In the genomic region with DNA sequence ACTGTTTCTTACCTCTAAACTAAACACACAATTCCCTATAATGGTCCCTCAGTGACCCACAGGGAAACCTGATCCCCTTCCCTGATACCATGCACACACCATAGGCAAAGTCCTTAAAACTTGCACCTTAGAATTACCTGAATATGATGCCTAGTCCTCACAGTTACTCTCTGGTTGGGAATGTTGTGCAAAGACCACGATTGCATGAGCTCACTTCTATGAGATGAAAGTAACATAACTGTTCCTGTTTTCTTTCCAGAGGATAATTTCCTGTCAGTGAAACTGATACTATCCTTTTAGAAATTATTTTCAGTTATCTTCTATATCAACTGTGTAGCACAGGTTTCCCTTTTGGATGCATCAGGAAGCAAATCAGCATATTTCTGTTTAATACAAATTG, we compare ENCODE assay signal across 12 cellular contexts. TPM values are rescaled to one million over a fixed set of nuclear protein-coding genes. Genes with fewer than 3 reads are reported as not detected.
A peak's percentile ranks its signal among the peaks of the same experiment; 100 is the strongest.
DNase-seq lines count a peak whose midpoint lies in the region; ATAC-seq and TF ChIP-seq lines count a peak whose summit lies in the region.
"Had no signal": no experiment of that assay in that cellular context is flagged by ENCODE, and none has a peak within 500 bp of the region (broad histone marks: within the 10 kb centered on the region; RNA-seq: fewer than 3 reads in every experiment).

No MANE protein-coding gene starts in this region.

- no peak overlapping the region for H3K4me3 Mint-ChIP-seq in CD14-positive monocyte

- H3K27ac ChIP-seq in HL-60 (replicated peaks) (peak overlapping the region; percentile 55), ascending aorta (peak overlapping the region; percentile 44 to 78), mesenchymal stem cell (ENCODE audit: low read length, poor library complexity, severe bottlenecking) (peak overlapping the region; percentile 98), esophagus squamous epithelium (no peak overlapping the region)

- H3K4me1 Mint-ChIP-seq in CD14-positive monocyte = peaks cover 88% of the 10 kb centered on the region

- ATAC-seq in HG02678 (IDR thresholded peaks at IDR 0.05; ENCODE audit: unreplicated experiment) = no peak
- ATAC-seq: heart right ventricle had no signal

- TF ChIP-seq CTCF in CD14-positive monocyte (IDR thresholded peaks at IDR 0.05) (no peak), HL-60 (IDR thresholded peaks at IDR 0.05; ENCODE audit: insufficient read depth, low read length) (no peak), ascending aorta (IDR thresholded peaks at IDR 0.05) (no peak), esophagus squamous epithelium (IDR thresholded peaks at IDR 0.05) (no peak)

- no peak for TF ChIP-seq POLR2A in esophagus squamous epithelium (IDR thresholded peaks at IDR 0.05)

- peak overlapping the region in 6 of 7 donors; percentile 74 to 91 (median 83) for H3K27ac Mint-ChIP-seq in CD14-positive monocyte

- intact Hi-C loops in CD14-positive monocyte (cut with micrococcal nuclease) (no loop called here), ascending aorta (cut with DNase I) (no loop called here), esophagus squamous epithelium (cut with DNase I) (no loop called here)

- H2AFZ ChIP-seq in mesenchymal stem cell (ENCODE audit: low read depth, low read length) = no peak overlapping the region

- no peaks in the 10 kb centered on the region for H3K9me3 Mint-ChIP-seq in CD14-positive monocyte

- H3K9me3 ChIP-seq in ascending aorta (no peaks in the 10 kb centered on the region), mesenchymal stem cell (ENCODE audit: control insufficient read depth, low read length) (no peaks in the 10 kb centered on the region), esophagus squamous epithelium (no peaks in the 10 kb centered on the region)
- H3K9me3 ChIP-seq: heart right ventricle had no signal

- no peak overlapping the region for H2BK15ac ChIP-seq in mesenchymal stem cell (ENCODE audit: low read depth, poor library complexity, severe bottlenecking)

- H3K36me3 Mint-ChIP-seq in CD14-positive monocyte = peaks cover 2 to 12% of the 10 kb centered on the region in 2 donors

- no peak overlapping the region for H3K23ac ChIP-seq in mesenchymal stem cell (ENCODE audit: low read length in 2 of 2)

- H3K79me1 ChIP-seq in mesenchymal stem cell (replicated peaks; ENCODE audit: low read length, poor library complexity, severe bottlenecking) = peaks cover 12% of the 10 kb centered on the region

- WGBS in mesenchymal stem cell = no CpG with 5 or more reads among the region's 1 CpG
- 42% methylated on average over 1 of the region's 1 CpG for WGBS in esophagus squamous epithelium, 2 donors

- H4K8ac ChIP-seq in mesenchymal stem cell (ENCODE audit: low read length) = peak overlapping the region; percentile 49

- no peak overlapping the region for H3K14ac ChIP-seq in mesenchymal stem cell (ENCODE audit: low read length in 2 of 2)

- H3K4me2 ChIP-seq in mesenchymal stem cell (ENCODE audit: low read length, poor library complexity, severe bottlenecking) = no peak overlapping the region

- H3K4me3 ChIP-seq in HL-60 (replicated peaks; ENCODE audit: insufficient read depth, low read length) = no peak overlapping the region
- H3K4me3 ChIP-seq in ascending aorta = no peak overlapping the region
- H3K4me3 ChIP-seq in mesenchymal stem cell (ENCODE audit: insufficient read depth in 1 of 2, low read depth in 1 of 2, low read length in 2 of 2) = no peak overlapping the region
- no peak overlapping the region for H3K4me3 ChIP-seq in esophagus squamous epithelium
- H3K4me3 ChIP-seq: heart right ventricle had no signal

- peak overlapping the region; percentile 97 for H2BK5ac ChIP-seq in mesenchymal stem cell (ENCODE audit: low read depth, low read length, poor library complexity, severe bottlenecking)

- peaks cover 0 to 2% (median 0%) of the 10 kb centered on the region in 3 donors for H3K27me3 Mint-ChIP-seq in CD14-positive monocyte (ENCODE audit: low read depth in 3 of 3)

- no peak overlapping the region for H3K4ac ChIP-seq in mesenchymal stem cell (ENCODE audit: low read depth in 1 of 2, low read length in 2 of 2)

- no peak for DNase-seq in CD14-positive monocyte (ENCODE audit: low spot score)
- no peak for DNase-seq in HL-60 (ENCODE audit: low read depth in 1 of 2, low spot score in 1 of 2)
- DNase-seq in ascending aorta (ENCODE audit: low spot score in 2 of 2) = no peak
- DNase-seq in mesenchymal stem cell = no peak
- no peak for DNase-seq in AG08395 (ENCODE audit: low spot score)
- DNase-seq in esophagus squamous epithelium (lab: John Stamatoyannopoulos, UW) = no peak
- DNase-seq in NCI-H2171 (lab: John Stamatoyannopoulos, UW) = no peak
- DNase-seq: activated CD4-positive, alpha-beta T cell treated with anti-CD3 and anti-CD28 coated beads, Interleukin-2, amount 50 U/mL, for 1 hour; DMS 273 treated with DMSO at 0.1 percent for 48 hours; heart right ventricle; NCI-H187 treated with DMSO at 0.1 percent for 48 hours had no signal

- H3K27me3 ChIP-seq in HL-60 (ENCODE audit: insufficient read depth, poor library complexity, severe bottlenecking) (no peaks in the 10 kb centered on the region), ascending aorta (no peaks in the 10 kb centered on the region), mesenchymal stem cell (ENCODE audit: control insufficient read depth in 1 of 2, insufficient read depth in 1 of 2, low read length in 2 of 2) (no peaks in the 10 kb centered on the region), esophagus squamous epithelium (no peaks in the 10 kb centered on the region)
- H3K27me3 ChIP-seq: heart right ventricle had no signal

- peak overlapping the region in 1 of 2 experiments; percentile 82 for H2BK12ac ChIP-seq in mesenchymal stem cell (ENCODE audit: low read length in 2 of 2)

- H3K4me1 ChIP-seq in ascending aorta (peaks cover 3 to 24% of the 10 kb centered on the region in 2 donors), mesenchymal stem cell (ENCODE audit: control insufficient read depth, insufficient read depth, low read depth, low read length) (peaks cover 12% of the 10 kb centered on the region), esophagus squamous epithelium (peaks cover 9 to 43% (median 13%) of the 10 kb centered on the region in 3 donors)

- H3K36me3 ChIP-seq in ascending aorta (no peaks in the 10 kb centered on the region), mesenchymal stem cell (ENCODE audit: control insufficient read depth in 1 of 2, insufficient read depth in 2 of 2, low read depth in 1 of 2, low read length in 2 of 2) (peaks cover 0 to 2% of the 10 kb centered on the region in 2 experiments), esophagus squamous epithelium (no peaks in the 10 kb centered on the region)
- H3K36me3 ChIP-seq: heart right ventricle had no signal

- peak overlapping the region in 1 of 2 experiments; percentile 49 for H3K18ac ChIP-seq in mesenchymal stem cell (ENCODE audit: low read depth in 1 of 2, low read length in 2 of 2)

- peak overlapping the region; percentile 62 for H3K9ac ChIP-seq in mesenchymal stem cell (ENCODE audit: low read length)

- H2BK120ac ChIP-seq in mesenchymal stem cell (ENCODE audit: low read depth, low read length) = peak overlapping the region; percentile 8

- no peak overlapping the region for H4K91ac ChIP-seq in mesenchymal stem cell (ENCODE audit: low read length)

- peak overlapping the region; percentile 98 for H2AK5ac ChIP-seq in mesenchymal stem cell (ENCODE audit: low read length, severe bottlenecking)

RNA-seq across cellular contexts. Expression of gene TNFAIP8, which starts 51.4 kb away (rescaled TPM):
- 10 to 100 TPM; 47.0 to 55.5 TPM for polyA plus RNA-seq in CD14-positive monocyte
- 3.5 TPM for total RNA-seq in ascending aorta
- 14.4 TPM for polyA plus RNA-seq in mesenchymal stem cell (2013, experiment 1 of 2)
- 15.0 TPM for polyA plus RNA-seq in mesenchymal stem cell (2013, experiment 2 of 2)
- 10 to 100 TPM; 19.5 to 44.6 (median 34.9) TPM for total RNA-seq in esophagus squamous epithelium

Comparison
In these comparisons a context has a peak if more than half of its experiments do, and no peak if none do; other contexts are left out.
1. H3K27ac ChIP-seq: peak in HL-60 (single experiment), ascending aorta (2 of 2) and mesenchymal stem cell (single experiment); none in esophagus squamous epithelium (0 of 4).